Comparison of ENCODE assay signal across 14 cellular contexts in the genomic region with DNA sequence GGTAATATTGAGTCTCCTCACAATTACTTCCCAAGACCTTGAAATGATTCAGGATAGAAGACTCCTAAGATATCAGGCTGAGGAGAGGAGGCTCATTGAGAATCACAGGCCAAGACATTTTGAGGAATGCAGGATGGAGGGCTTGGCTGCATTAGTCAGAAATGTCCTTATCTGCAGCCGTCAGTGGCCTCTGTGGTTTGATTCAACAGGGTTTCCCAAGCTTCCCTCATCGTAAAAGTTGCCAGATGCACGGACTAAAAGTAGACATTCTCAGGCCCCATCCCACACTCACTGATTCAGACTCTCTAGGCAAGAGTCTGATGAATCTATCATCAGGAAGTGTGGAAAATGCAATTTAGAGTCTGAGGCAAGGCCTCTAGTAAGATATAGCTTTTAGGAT. TPM values are rescaled to one million over a fixed set of nuclear protein-coding genes. Genes with fewer than 3 reads are reported as not detected.
A peak's percentile ranks its signal among the peaks of the same experiment; 100 is the strongest.
DNase-seq lines count a peak whose midpoint lies in the region; FAIRE-seq and TF ChIP-seq lines count a peak whose summit lies in the region.
"Had no signal": no experiment of that assay in that cellular context is flagged by ENCODE, and none has a peak within 500 bp of the region (broad histone marks: within the 10 kb centered on the region; RNA-seq: fewer than 3 reads in every experiment).

No MANE protein-coding gene starts in this region.

- DNase-seq in AG20443 (ENCODE audit: low spot score), result peak; percentile 86
- peak; percentile 37 for DNase-seq in LoVo (ENCODE audit: low spot score)
- peak; percentile 48 for DNase-seq in amniotic stem cell (lab: John Stamatoyannopoulos, UW)
- DNase-seq in islet precursor cell, result peak; percentile 92
- no peak for DNase-seq in NCI-H2107 treated with DMSO at 0.1 percent for 48 hours (lab: John Stamatoyannopoulos, UW; ENCODE audit: unreplicated experiment)
- DNase-seq in activated CD8-positive, alpha-beta memory T cell treated with anti-CD3 and anti-CD28 coated beads, Interleukin-2, amount 50 U/mL, for 4 hours, result no peak
- no peak for DNase-seq in GM12892 (ENCODE audit: insufficient read length)
- no peak for DNase-seq in stimulated activated CD4-positive, alpha-beta T cell treated with anti-CD3 and anti-CD28 coated beads, Interleukin-4, amount 100 ng/mL, for 4 hours
- DNase-seq: CD4-positive, alpha-beta memory T cell; dorsolateral prefrontal cortex; immature natural killer cell; NCI-H2171; psoas muscle; T-helper 2 cell had no signal

- FAIRE-seq in GM12892 (lab: Jason Lieb, UNC), result no peak

- no peak for TF ChIP-seq POLR2A in GM12892 (IDR thresholded peaks at IDR 0.05; ENCODE audit: low read depth, low read length)

RNA-seq across cellular contexts. Expression of a gene that starts 34.0 kb away (rescaled TPM):
- 0.30 TPM for polyA plus RNA-seq in GM12892 (2012; ENCODE audit: missing spikeins)
- polyA plus RNA-seq: CD4-positive, alpha-beta memory T cell; immature natural killer cell had no signal

Comparison
In these comparisons a context has a peak if more than half of its experiments do, and no peak if none do; other contexts are left out.
1. DNase-seq: peak in AG20443 (single experiment), LoVo (single experiment), amniotic stem cell (single experiment) and islet precursor cell (single experiment); none in NCI-H2107 treated with DMSO at 0.1 percent for 48 hours (single experiment), activated CD8-positive, alpha-beta memory T cell treated with anti-CD3 and anti-CD28 coated beads, Interleukin-2, amount 50 U/mL, for 4 hours (single experiment), GM12892 (single experiment) and stimulated activated CD4-positive, alpha-beta T cell treated with anti-CD3 and anti-CD28 coated beads, Interleukin-4, amount 100 ng/mL, for 4 hours (0 of 2).